Comparison of ENCODE assay signal across 29 cellular contexts in genomic region chr2:31329081-31329605, GRCh38.
"Had no signal": no experiment of that assay in that cellular context is flagged by ENCODE, and none has a peak within 500 bp of the region (broad histone marks: within the 10 kb centered on the region; RNA-seq: fewer than 3 reads in every experiment).

No MANE protein-coding gene starts in this region.

- H3K36me3 ChIP-seq: gastrocnemius medialis, ovary, right lobe of liver, tibial artery, upper lobe of left lung had no signal

- H3K4me1 ChIP-seq: testis had no signal

- H3K9me3 Mint-ChIP-seq: naive thymus-derived CD4-positive, alpha-beta T cell; nephron; stimulated activated effector memory CD8-positive, alpha-beta T cell treated with anti-CD3 and anti-CD28 coated beads, Interleukin-12 subunit alpha, Interleukin-12 subunit beta, amount 100 ng/mL, for 72 hours had no signal

- DNase-seq: cerebellar nuclear complex; cortex of kidney; dorsolateral prefrontal cortex; effector CD4-positive, alpha-beta T cell; foreskin fibroblast; gastrocnemius medialis; kidney; mesenchymal stem cell; midbrain; naive thymus-derived CD4-positive, alpha-beta T cell; occipital lobe; ovary; posterior cingulate gyrus; retina; right lobe of liver; stimulated activated CD4-positive, alpha-beta T cell treated with anti-CD3 and anti-CD28 coated beads, Interleukin-12 subunit alpha, Interleukin-12 subunit beta, amount 100 ng/mL, for 4 hours; stimulated activated CD4-positive, alpha-beta T cell treated with anti-CD3 and anti-CD28 coated beads, Interleukin-1b, Interleukin-23, amount 100 ng/mL, for 48 hours; stimulated activated CD4-positive, alpha-beta T cell treated with anti-CD3 and anti-CD28 coated beads, Interleukin-4, amount 100 ng/mL, for 24 hours; stimulated activated naive CD8-positive, alpha-beta T cell treated with anti-CD3 and anti-CD28 coated beads, Interleukin-15, Interleukin-2, amounts not matched to agents 100 U/mL and 50 U/mL, for 24 hours; substantia nigra; testis; tibial artery; upper lobe of left lung had no signal

- ATAC-seq: esophagus mucosa; gastrocnemius medialis; left lobe of liver; naive thymus-derived CD4-positive, alpha-beta T cell; right lobe of liver; stimulated activated effector memory CD8-positive, alpha-beta T cell treated with anti-CD3 and anti-CD28 coated beads, Interleukin-12 subunit alpha, Interleukin-12 subunit beta, amount 100 ng/mL, for 72 hours; stimulated activated naive CD8-positive, alpha-beta T cell treated with anti-CD3 and anti-CD28 coated beads, Interleukin-15, Interleukin-2, amounts not matched to agents 100 U/mL and 50 U/mL, for 24 hours had no signal

- H3K27me3 ChIP-seq: gastrocnemius medialis, ovary, right lobe of liver, testis, tibial artery, upper lobe of left lung had no signal

- H3K27ac Mint-ChIP-seq: nephron; stimulated activated effector memory CD8-positive, alpha-beta T cell treated with anti-CD3 and anti-CD28 coated beads, Interleukin-12 subunit alpha, Interleukin-12 subunit beta, amount 100 ng/mL, for 72 hours had no signal

- H3K4me3 ChIP-seq: dorsolateral prefrontal cortex, gastrocnemius medialis, ovary, right lobe of liver, smooth muscle cell, testis, tibial artery, upper lobe of left lung had no signal

- H3K4me3 Mint-ChIP-seq: naive thymus-derived CD4-positive, alpha-beta T cell; nephron; stimulated activated effector memory CD8-positive, alpha-beta T cell treated with anti-CD3 and anti-CD28 coated beads, Interleukin-12 subunit alpha, Interleukin-12 subunit beta, amount 100 ng/mL, for 72 hours had no signal

- H3K36me3 Mint-ChIP-seq: stimulated activated effector memory CD8-positive, alpha-beta T cell treated with anti-CD3 and anti-CD28 coated beads, Interleukin-12 subunit alpha, Interleukin-12 subunit beta, amount 100 ng/mL, for 72 hours had no signal

- H3K9me3 ChIP-seq: gastrocnemius medialis, ovary, right lobe of liver, testis, tibial artery, upper lobe of left lung had no signal

- H3K27ac ChIP-seq: dorsolateral prefrontal cortex, epithelial cell of prostate, gastrocnemius medialis, ovary, right lobe of liver, testis, tibial artery had no signal
